Comparison of ENCODE assay signal across 8 cellular contexts in the genomic region with DNA sequence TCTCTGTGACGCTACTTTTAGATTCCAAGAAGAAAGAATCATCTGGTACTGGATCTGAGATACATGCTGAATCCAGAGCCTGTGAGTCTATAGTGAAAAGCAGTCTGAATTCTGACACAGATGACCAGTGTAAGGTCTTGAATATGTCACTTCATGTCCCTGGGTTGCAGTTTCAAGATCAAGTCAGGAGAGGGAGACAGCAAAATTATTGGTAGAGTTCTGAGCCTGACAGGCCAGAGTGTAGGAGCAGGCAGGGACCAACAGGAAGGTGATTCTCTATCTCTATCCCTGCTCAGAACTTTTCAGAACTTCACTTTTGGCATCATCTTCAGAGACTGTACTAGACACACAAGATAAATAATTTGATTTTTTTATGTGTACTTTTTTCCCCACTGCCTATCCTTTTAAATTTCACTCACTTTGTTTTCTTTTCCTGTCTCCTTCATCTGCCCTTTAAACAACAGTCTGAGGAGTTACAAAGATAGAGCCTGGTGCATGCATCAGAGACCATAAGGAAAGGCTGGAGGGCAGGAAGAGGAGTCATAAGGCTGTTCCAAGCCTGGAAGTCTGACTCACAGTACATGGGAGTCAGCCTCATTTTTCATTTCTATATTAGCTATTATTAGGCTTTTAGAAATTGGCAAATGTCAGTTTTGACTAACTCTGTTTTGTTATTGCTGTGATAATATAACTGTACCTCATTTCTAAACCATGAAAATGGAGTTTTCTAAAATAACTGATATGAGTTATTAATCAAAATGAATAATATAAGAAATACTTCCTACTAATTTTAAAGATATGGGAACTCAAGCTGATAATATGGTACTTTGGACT.
DNase-seq lines count a peak whose midpoint lies in the region; ATAC-seq and TF ChIP-seq lines count a peak whose summit lies in the region.

No MANE protein-coding gene starts in this region.

- H3K27ac ChIP-seq in SK-N-SH (ENCODE audit: low read depth in 2 of 2, low read length in 1 of 2): peak overlapping the region in 1 of 2 experiments; percentile 39; a peak in 2 of 4 replicates
- no peak overlapping the region for H3K27ac ChIP-seq in vagina

- peak; percentile 2 for DNase-seq in NCI-H2196 (lab: John Stamatoyannopoulos, UW; ENCODE audit: unreplicated experiment)
- DNase-seq in NCI-H2196 treated with DMSO at 0.1 percent for 48 hours (lab: John Stamatoyannopoulos, UW; ENCODE audit: unreplicated experiment): no peak
- peak; percentile 34 for DNase-seq in SK-N-SH
- DNase-seq in iPS-NIHi11 (ENCODE audit: low spot score): peak; percentile 35
- DNase-seq in dedifferentiated amniotic fluid mesenchymal stem cell (ENCODE audit: extremely low spot score): no peak
- DNase-seq in vagina (ENCODE audit: extremely low spot score in 2 of 2): no peak
- no peak for DNase-seq in activated effector memory CD4-positive, alpha-beta T cell treated with anti-CD3 and anti-CD28 coated beads, Interleukin-2, amount 50 U/mL, for 16 hours

- intact Hi-C loops in vagina (cut with DNase I): no loop called here

- H3K36me3 ChIP-seq in SK-N-SH (replicated peaks in 1 of 2; ENCODE audit: control insufficient read depth in 1 of 2, insufficient read depth in 2 of 2, low read length in 1 of 2) (no peaks in the 10 kb centered on the region), vagina (no peaks in the 10 kb centered on the region)

- no peaks in the 10 kb centered on the region for H3K9me3 ChIP-seq in SK-N-SH
- H3K9me3 ChIP-seq in vagina: no peaks in the 10 kb centered on the region

- H3K4me3 ChIP-seq in SK-N-SH (ENCODE audit: low read depth in 2 of 2, low read length in 1 of 2): no peak overlapping the region
- H3K4me3 ChIP-seq in vagina: no peak overlapping the region

- no peak for TF ChIP-seq EP300 in SK-N-SH (IDR thresholded peaks at IDR 0.05; ENCODE audit: borderline replicate concordance in 1 of 2, low read depth in 1 of 2, low read length in 1 of 2)

- TF ChIP-seq CTCF in SK-N-SH (IDR thresholded peaks at IDR 0.05) (peak; percentile 60), vagina (IDR thresholded peaks at IDR 0.05) (no peak)

- POLR2A ChIA-PET in SK-N-SH (lab: Yijun Ruan, JAX): no interaction called here

- TF ChIP-seq POLR2A in vagina (IDR thresholded peaks at IDR 0.05): no peak

- TF ChIP-seq RAD21 in SK-N-SH (IDR thresholded peaks at IDR 0.05; ENCODE audit: low read length): peak; percentile 66

- no peaks in the 10 kb centered on the region for H4K20me1 ChIP-seq in SK-N-SH (ENCODE audit: insufficient read depth)

- no peaks in the 10 kb centered on the region for H3K9me2 ChIP-seq in SK-N-SH

- peak; percentile 65 for ATAC-seq in HG03378 (IDR thresholded peaks at IDR 0.05; ENCODE audit: unreplicated experiment)

- H3F3A ChIP-seq in SK-N-SH (replicated peaks; ENCODE audit: insufficient read depth): peaks cover 9% of the 10 kb centered on the region

- CTCF ChIA-PET in SK-N-SH (lab: Yijun Ruan, JAX): interaction anchor here (1.0 to 4.5 kb wide), 9 partner anchors 10 to 702 kb away, joined by 3 to 102 read pairs (median 6); a partner anchor contains a TSS

- H3K27me3 ChIP-seq in SK-N-SH (ENCODE audit: insufficient read depth) (no peaks in the 10 kb centered on the region), vagina (no peaks in the 10 kb centered on the region)

- H3K4me1 ChIP-seq in SK-N-SH (ENCODE audit: control insufficient read depth in 1 of 2, insufficient read depth in 2 of 2, low read depth in 1 of 2, low read length in 1 of 2) (peaks cover 0 to 6% of the 10 kb centered on the region in 2 experiments; a peak in 2 of 4 replicates), vagina (no peaks in the 10 kb centered on the region)

- H3K4me2 ChIP-seq in SK-N-SH: no peak overlapping the region

- no peak overlapping the region for H3K9ac ChIP-seq in SK-N-SH

- H3K79me2 ChIP-seq in SK-N-SH (ENCODE audit: insufficient read depth): no peaks in the 10 kb centered on the region

- H2AFZ ChIP-seq in SK-N-SH (ENCODE audit: low read depth): no peak overlapping the region

- 69% methylated on average over 1 of the region's 1 CpG for WGBS in SK-N-SH (ENCODE audit: low lambda C conversion rate)

TF ChIP-seq in SK-N-SH, 30 proteins besides CTCF, POLR2A, EP300 and RAD21:
- TF ChIP-seq SMC3 (IDR thresholded peaks at IDR 0.05; ENCODE audit: low read depth, low read length) (peak; percentile 66), YY1 (IDR thresholded peaks at IDR 0.05; ENCODE audit: low read depth) (no peak)

Comparison
In these comparisons a context has a peak if more than half of its experiments do, and no peak if none do; other contexts are left out.
1. DNase-seq: peak in NCI-H2196 (single experiment), SK-N-SH (single experiment) and iPS-NIHi11 (single experiment); none in NCI-H2196 treated with DMSO at 0.1 percent for 48 hours (single experiment), dedifferentiated amniotic fluid mesenchymal stem cell (single experiment), vagina (0 of 2) and activated effector memory CD4-positive, alpha-beta T cell treated with anti-CD3 and anti-CD28 coated beads, Interleukin-2, amount 50 U/mL, for 16 hours (single experiment).